ENCODE assay signal across 13 cellular contexts in genomic region chr15:83734487-83734886, GRCh38.
DNase-seq lines count a peak whose midpoint lies in the region; ATAC-seq and TF ChIP-seq lines count a peak whose summit lies in the region.
"Had no signal": no experiment of that assay in that cellular context is flagged by ENCODE, and none has a peak within 500 bp of the region (broad histone marks: within the 10 kb centered on the region; RNA-seq: fewer than 3 reads in every experiment).

No MANE protein-coding gene starts in this region.

- DNase-seq in SK-N-SH (no peak), NCI-H82 (lab: John Stamatoyannopoulos, UW) (peak; percentile 73), retinal pigment epithelial cell (ENCODE audit: low read depth) (no peak), NCI-H510A (lab: John Stamatoyannopoulos, UW) (no peak), amniotic stem cell (lab: John Stamatoyannopoulos, UW) (no peak)
- DNase-seq in stimulated activated naive B cell treated with anti-CD40 and anti-IgM and Interleukin-4, amounts not matched to agents 10 μg/mL and 1 μg/mL and 100 μg/mL, for 72 hours: no peak
- DNase-seq: activated CD4-positive, alpha-beta T cell treated with anti-CD3 and anti-CD28 coated beads, Interleukin-2, amount 50 U/mL, for 1 hour; activated naive CD8-positive, alpha-beta T cell treated with anti-CD3 and anti-CD28 coated beads for 36 hours; NCI-H187 treated with DMSO at 0.1 percent for 48 hours; substantia nigra had no signal

- H3K9ac ChIP-seq in SK-N-SH: no peak overlapping the region

- ATAC-seq in SK-N-SH treated with all-trans-retinoic acid at 6 μM for 48 hours: no peak
- ATAC-seq in esophagus mucosa: peak; percentile 81
- ATAC-seq in stimulated activated naive B cell treated with anti-CD40 and anti-IgM and Interleukin-4, amounts not matched to agents 10 μg/mL and 1 μg/mL and 100 μg/mL, for 72 hours (replicated peaks): no peak

- H3K4me2 ChIP-seq in SK-N-SH: no peak overlapping the region

- POLR2A ChIA-PET in SK-N-SH (lab: Yijun Ruan, JAX): no interaction called here

- H3K27ac Mint-ChIP-seq in stimulated activated naive B cell treated with anti-CD40 and anti-IgM and Interleukin-4, amounts not matched to agents 10 μg/mL and 1 μg/mL and 100 μg/mL, for 72 hours: no peak overlapping the region
- H3K27ac Mint-ChIP-seq: activated naive CD8-positive, alpha-beta T cell treated with anti-CD3 and anti-CD28 coated beads for 36 hours had no signal

- no peaks in the 10 kb centered on the region for H3F3A ChIP-seq in SK-N-SH (replicated peaks; ENCODE audit: insufficient read depth)

- H3K9me2 ChIP-seq in SK-N-SH: no peaks in the 10 kb centered on the region

- no peaks in the 10 kb centered on the region for H3K4me1 ChIP-seq in SK-N-SH (ENCODE audit: control insufficient read depth in 1 of 2, insufficient read depth in 2 of 2, low read depth in 1 of 2, low read length in 1 of 2)

- H3K27me3 Mint-ChIP-seq in stimulated activated naive B cell treated with anti-CD40 and anti-IgM and Interleukin-4, amounts not matched to agents 10 μg/mL and 1 μg/mL and 100 μg/mL, for 72 hours: peaks cover 0 to 12% of the 10 kb centered on the region in 2 donors

- H3K27ac ChIP-seq in SK-N-SH (ENCODE audit: low read depth in 2 of 2, low read length in 1 of 2): no peak overlapping the region
- H3K27ac ChIP-seq: neutrophil had no signal

- WGBS in SK-N-SH (ENCODE audit: low lambda C conversion rate): 5% methylated on average over 3 of the region's 3 CpGs

- CTCF ChIA-PET in SK-N-SH (lab: Yijun Ruan, JAX): no interaction called here

- H3K9me3 Mint-ChIP-seq in stimulated activated naive B cell treated with anti-CD40 and anti-IgM and Interleukin-4, amounts not matched to agents 10 μg/mL and 1 μg/mL and 100 μg/mL, for 72 hours: peaks cover 0 to 2% of the 10 kb centered on the region in 2 donors
- H3K9me3 Mint-ChIP-seq: activated naive CD8-positive, alpha-beta T cell treated with anti-CD3 and anti-CD28 coated beads for 36 hours had no signal

- H3K36me3 ChIP-seq in SK-N-SH (replicated peaks in 1 of 2; ENCODE audit: control insufficient read depth in 1 of 2, insufficient read depth in 2 of 2, low read length in 1 of 2): no peaks in the 10 kb centered on the region
- H3K36me3 ChIP-seq: neutrophil had no signal

- H4K20me1 ChIP-seq in SK-N-SH (ENCODE audit: insufficient read depth): no peaks in the 10 kb centered on the region

- H3K4me3 ChIP-seq in SK-N-SH (ENCODE audit: low read depth in 2 of 2, low read length in 1 of 2): no peak overlapping the region
- H3K4me3 ChIP-seq in retinal pigment epithelial cell (ENCODE audit: low read length): no peak overlapping the region

- H3K4me1 Mint-ChIP-seq in stimulated activated naive B cell treated with anti-CD40 and anti-IgM and Interleukin-4, amounts not matched to agents 10 μg/mL and 1 μg/mL and 100 μg/mL, for 72 hours: no peaks in the 10 kb centered on the region
- H3K4me1 Mint-ChIP-seq: activated naive CD8-positive, alpha-beta T cell treated with anti-CD3 and anti-CD28 coated beads for 36 hours had no signal

- H3K79me2 ChIP-seq in SK-N-SH (ENCODE audit: insufficient read depth): no peaks in the 10 kb centered on the region

- TF ChIP-seq CTCF in SK-N-SH (IDR thresholded peaks at IDR 0.05): peak; percentile 18; the same call in 1 of the 2 replicates
- TF ChIP-seq CTCF in retinal pigment epithelial cell (conservative IDR thresholded peaks at IDR 0.05; ENCODE audit: low read depth, low read length): peak; percentile 34

- TF ChIP-seq EP300 in SK-N-SH (IDR thresholded peaks at IDR 0.05; ENCODE audit: borderline replicate concordance in 1 of 2, low read depth in 1 of 2, low read length in 1 of 2): no peak

- 0 out of 2 replicates have a peak, but pooled peaks have one; percentile 14 for TF ChIP-seq RAD21 in SK-N-SH (IDR thresholded peaks at IDR 0.05; ENCODE audit: low read length)

- H3K9me3 ChIP-seq in SK-N-SH: no peaks in the 10 kb centered on the region
- H3K9me3 ChIP-seq: neutrophil had no signal

- no peak overlapping the region for H3K4me3 Mint-ChIP-seq in stimulated activated naive B cell treated with anti-CD40 and anti-IgM and Interleukin-4, amounts not matched to agents 10 μg/mL and 1 μg/mL and 100 μg/mL, for 72 hours
- H3K4me3 Mint-ChIP-seq: activated naive CD8-positive, alpha-beta T cell treated with anti-CD3 and anti-CD28 coated beads for 36 hours had no signal

- H3K27me3 ChIP-seq in SK-N-SH (ENCODE audit: insufficient read depth): no peaks in the 10 kb centered on the region
- H3K27me3 ChIP-seq: neutrophil had no signal

- H2AFZ ChIP-seq in SK-N-SH (ENCODE audit: low read depth): no peak overlapping the region

- no peaks in the 10 kb centered on the region for H3K36me3 Mint-ChIP-seq in stimulated activated naive B cell treated with anti-CD40 and anti-IgM and Interleukin-4, amounts not matched to agents 10 μg/mL and 1 μg/mL and 100 μg/mL, for 72 hours
- H3K36me3 Mint-ChIP-seq: activated naive CD8-positive, alpha-beta T cell treated with anti-CD3 and anti-CD28 coated beads for 36 hours had no signal

TF ChIP-seq in SK-N-SH, 30 proteins besides CTCF, POLR2A, EP300 and RAD21 (continues in another document):
- TF ChIP-seq CHD2 (IDR thresholded peaks at IDR 0.05; ENCODE audit: low read length, partially characterized antibody): no peak
- TF ChIP-seq, protein P1, sequence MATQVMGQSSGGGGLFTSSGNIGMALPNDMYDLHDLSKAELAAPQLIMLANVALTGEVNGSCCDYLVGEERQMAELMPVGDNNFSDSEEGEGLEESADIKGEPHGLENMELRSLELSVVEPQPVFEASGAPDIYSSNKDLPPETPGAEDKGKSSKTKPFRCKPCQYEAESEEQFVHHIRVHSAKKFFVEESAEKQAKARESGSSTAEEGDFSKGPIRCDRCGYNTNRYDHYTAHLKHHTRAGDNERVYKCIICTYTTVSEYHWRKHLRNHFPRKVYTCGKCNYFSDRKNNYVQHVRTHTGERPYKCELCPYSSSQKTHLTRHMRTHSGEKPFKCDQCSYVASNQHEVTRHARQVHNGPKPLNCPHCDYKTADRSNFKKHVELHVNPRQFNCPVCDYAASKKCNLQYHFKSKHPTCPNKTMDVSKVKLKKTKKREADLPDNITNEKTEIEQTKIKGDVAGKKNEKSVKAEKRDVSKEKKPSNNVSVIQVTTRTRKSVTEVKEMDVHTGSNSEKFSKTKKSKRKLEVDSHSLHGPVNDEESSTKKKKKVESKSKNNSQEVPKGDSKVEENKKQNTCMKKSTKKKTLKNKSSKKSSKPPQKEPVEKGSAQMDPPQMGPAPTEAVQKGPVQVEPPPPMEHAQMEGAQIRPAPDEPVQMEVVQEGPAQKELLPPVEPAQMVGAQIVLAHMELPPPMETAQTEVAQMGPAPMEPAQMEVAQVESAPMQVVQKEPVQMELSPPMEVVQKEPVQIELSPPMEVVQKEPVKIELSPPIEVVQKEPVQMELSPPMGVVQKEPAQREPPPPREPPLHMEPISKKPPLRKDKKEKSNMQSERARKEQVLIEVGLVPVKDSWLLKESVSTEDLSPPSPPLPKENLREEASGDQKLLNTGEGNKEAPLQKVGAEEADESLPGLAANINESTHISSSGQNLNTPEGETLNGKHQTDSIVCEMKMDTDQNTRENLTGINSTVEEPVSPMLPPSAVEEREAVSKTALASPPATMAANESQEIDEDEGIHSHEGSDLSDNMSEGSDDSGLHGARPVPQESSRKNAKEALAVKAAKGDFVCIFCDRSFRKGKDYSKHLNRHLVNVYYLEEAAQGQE (IDR thresholded peaks at IDR 0.05; ENCODE audit: low read depth, low read length): no peak
- TF ChIP-seq MXI1 (IDR thresholded peaks at IDR 0.05; ENCODE audit: low read depth, low read length): no peak
- TF ChIP-seq, protein P2, sequence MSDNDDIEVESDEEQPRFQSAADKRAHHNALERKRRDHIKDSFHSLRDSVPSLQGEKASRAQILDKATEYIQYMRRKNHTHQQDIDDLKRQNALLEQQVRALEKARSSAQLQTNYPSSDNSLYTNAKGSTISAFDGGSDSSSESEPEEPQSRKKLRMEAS (IDR thresholded peaks at IDR 0.05; ENCODE audit: low read depth): no peak
- no peak for TF ChIP-seq NFIC (IDR thresholded peaks at IDR 0.05; ENCODE audit: borderline replicate concordance)
- no peak for TF ChIP-seq RFX5 (IDR thresholded peaks at IDR 0.05; ENCODE audit: low read length)

TF ChIP-seq in SK-N-SH treated with all-trans-retinoic acid at 6 μM for 48 hours, 23 proteins besides CTCF, POLR2A, EP300 and RAD21 (continues in another document):
- TF ChIP-seq ZNF565 (CRISPR knock-in tag; conservative IDR thresholded peaks at IDR 0.05; ENCODE audit: low read depth) (no peak), OSR1 (CRISPR knock-in tag; IDR thresholded peaks at IDR 0.05) (no peak), TOX (CRISPR knock-in tag; IDR thresholded peaks at IDR 0.05; ENCODE audit: borderline replicate concordance) (no peak), ZNF8 (CRISPR knock-in tag; IDR thresholded peaks at IDR 0.05) (no peak), TCF4 (CRISPR knock-in tag; IDR thresholded peaks at IDR 0.05; ENCODE audit: borderline replicate concordance) (no peak), POU6F1 (CRISPR knock-in tag; IDR thresholded peaks at IDR 0.05; ENCODE audit: borderline replicate concordance, low read depth) (no peak), PPARA (CRISPR knock-in tag; IDR thresholded peaks at IDR 0.05; ENCODE audit: borderline replicate concordance) (no peak), ZFP3 (CRISPR knock-in tag; IDR thresholded peaks at IDR 0.05) (no peak)
- TF ChIP-seq, protein P3, sequence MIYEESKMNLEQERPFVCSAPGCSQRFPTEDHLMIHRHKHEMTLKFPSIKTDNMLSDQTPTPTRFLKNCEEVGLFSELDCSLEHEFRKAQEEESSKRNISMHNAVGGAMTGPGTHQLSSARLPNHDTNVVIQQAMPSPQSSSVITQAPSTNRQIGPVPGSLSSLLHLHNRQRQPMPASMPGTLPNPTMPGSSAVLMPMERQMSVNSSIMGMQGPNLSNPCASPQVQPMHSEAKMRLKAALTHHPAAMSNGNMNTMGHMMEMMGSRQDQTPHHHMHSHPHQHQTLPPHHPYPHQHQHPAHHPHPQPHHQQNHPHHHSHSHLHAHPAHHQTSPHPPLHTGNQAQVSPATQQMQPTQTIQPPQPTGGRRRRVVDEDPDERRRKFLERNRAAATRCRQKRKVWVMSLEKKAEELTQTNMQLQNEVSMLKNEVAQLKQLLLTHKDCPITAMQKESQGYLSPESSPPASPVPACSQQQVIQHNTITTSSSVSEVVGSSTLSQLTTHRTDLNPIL (CRISPR knock-in tag; IDR thresholded peaks at IDR 0.05; ENCODE audit: low read depth): no peak
